In the genomic region with DNA sequence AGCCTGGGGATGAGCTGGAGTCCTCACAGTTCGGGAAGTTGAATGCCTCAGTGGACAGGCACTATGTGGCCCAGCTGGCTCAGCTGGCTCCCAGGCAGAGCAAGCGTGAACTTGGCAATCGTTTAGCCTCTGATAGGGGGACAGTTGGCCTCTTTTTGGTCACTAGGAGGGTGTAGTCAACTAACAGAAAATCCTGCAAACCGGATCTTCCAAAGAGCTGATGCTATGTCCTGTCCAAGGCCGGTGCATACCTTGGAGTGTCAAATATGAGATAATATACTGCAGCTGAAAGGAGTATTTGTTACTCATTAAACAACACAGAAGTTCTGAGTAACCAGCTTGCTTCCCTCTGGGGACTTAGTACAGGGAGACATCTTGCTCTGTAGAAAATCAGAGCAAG, we compare ENCODE assay signal across 22 cellular contexts.
"Had no signal": no experiment of that assay in that cellular context is flagged by ENCODE, and none has a peak within 500 bp of the region (broad histone marks: within the 10 kb centered on the region; RNA-seq: fewer than 3 reads in every experiment).

No MANE protein-coding gene starts in this region.

- H3K36me3 ChIP-seq: adrenal gland, ovary, sigmoid colon, spleen, WERI-Rb-1 had no signal

- ATAC-seq: activated T-cell treated with anti-CD3 and anti-CD28 coated beads, Interleukin-2, amount 50 U/mL, for 72 hours; naive thymus-derived CD8-positive, alpha-beta T cell; stimulated activated memory B cell treated with anti-CD40 and anti-IgM and Interleukin-4, amounts not matched to agents 10 μg/mL and 1 μg/mL and 100 μg/mL, for 72 hours had no signal

- H3K4me3 ChIP-seq: adrenal gland, ovary, sigmoid colon, spleen had no signal

- H3K36me3 Mint-ChIP-seq: naive thymus-derived CD8-positive, alpha-beta T cell; stimulated activated memory B cell treated with anti-CD40 and anti-IgM and Interleukin-4, amounts not matched to agents 10 μg/mL and 1 μg/mL and 100 μg/mL, for 72 hours had no signal

- DNase-seq: activated CD4-positive, alpha-beta T cell treated with anti-CD3 and anti-CD28 coated beads for 1 hour; activated CD8-positive, alpha-beta memory T cell treated with anti-CD3 and anti-CD28 coated beads for 24 hours; activated CD8-positive, alpha-beta memory T cell treated with anti-CD3 and anti-CD28 coated beads, Interleukin-2, amount 50 U/mL, for 48 hours; activated effector memory CD4-positive, alpha-beta T cell treated with anti-CD3 and anti-CD28 coated beads, Interleukin-2, amount 50 U/mL, for 16 hours; activated naive CD4-positive, alpha-beta T cell treated with anti-CD3 and anti-CD28 coated beads, Interleukin-2, amount 50 U/mL, for 16 hours; activated T-cell treated with anti-CD3 and anti-CD28 coated beads, Interleukin-2, amount 50 U/mL, for 72 hours; adrenal gland; effector CD8-positive, alpha-beta T cell; foreskin keratinocyte; mesendoderm; naive thymus-derived CD8-positive, alpha-beta T cell; ovary; sigmoid colon; spleen; stimulated activated CD4-positive, alpha-beta T cell treated with anti-CD3 and anti-CD28 coated beads, Interleukin-4, amount 100 ng/mL, for 4 hours; SW 1271; WERI-Rb-1 had no signal

- H3K4me3 Mint-ChIP-seq: activated T-cell treated with anti-CD3 and anti-CD28 coated beads, Interleukin-2, amount 50 U/mL, for 72 hours; dendritic cell treated with granulocyte-macrophage colony-stimulating factor and Interleukin-4, amounts not matched to agents 40 ng/mL and 50 ng/mL, for 4 days; naive thymus-derived CD8-positive, alpha-beta T cell; stimulated activated memory B cell treated with anti-CD40 and anti-IgM and Interleukin-4, amounts not matched to agents 10 μg/mL and 1 μg/mL and 100 μg/mL, for 72 hours had no signal

- H3K27ac ChIP-seq: adrenal gland, foreskin keratinocyte, ovary, spleen, WERI-Rb-1 had no signal

- H3K9me3 ChIP-seq: adrenal gland, ovary, sigmoid colon, spleen had no signal

- FAIRE-seq: astrocyte, bronchial epithelial cell, keratinocyte had no signal

- H3K9me3 Mint-ChIP-seq: activated T-cell treated with anti-CD3 and anti-CD28 coated beads, Interleukin-2, amount 50 U/mL, for 72 hours; dendritic cell treated with granulocyte-macrophage colony-stimulating factor and Interleukin-4, amounts not matched to agents 40 ng/mL and 50 ng/mL, for 4 days; stimulated activated memory B cell treated with anti-CD40 and anti-IgM and Interleukin-4, amounts not matched to agents 10 μg/mL and 1 μg/mL and 100 μg/mL, for 72 hours had no signal

- H3K27ac Mint-ChIP-seq: activated T-cell treated with anti-CD3 and anti-CD28 coated beads, Interleukin-2, amount 50 U/mL, for 72 hours; dendritic cell treated with granulocyte-macrophage colony-stimulating factor and Interleukin-4, amounts not matched to agents 40 ng/mL and 50 ng/mL, for 4 days; naive thymus-derived CD8-positive, alpha-beta T cell; stimulated activated memory B cell treated with anti-CD40 and anti-IgM and Interleukin-4, amounts not matched to agents 10 μg/mL and 1 μg/mL and 100 μg/mL, for 72 hours had no signal

- H3K27me3 ChIP-seq: ovary, sigmoid colon had no signal

- H3K4me1 ChIP-seq: adrenal gland, foreskin keratinocyte, sigmoid colon had no signal
